Comparison of ENCODE assay signal across 1 cellular context in the genomic region with DNA sequence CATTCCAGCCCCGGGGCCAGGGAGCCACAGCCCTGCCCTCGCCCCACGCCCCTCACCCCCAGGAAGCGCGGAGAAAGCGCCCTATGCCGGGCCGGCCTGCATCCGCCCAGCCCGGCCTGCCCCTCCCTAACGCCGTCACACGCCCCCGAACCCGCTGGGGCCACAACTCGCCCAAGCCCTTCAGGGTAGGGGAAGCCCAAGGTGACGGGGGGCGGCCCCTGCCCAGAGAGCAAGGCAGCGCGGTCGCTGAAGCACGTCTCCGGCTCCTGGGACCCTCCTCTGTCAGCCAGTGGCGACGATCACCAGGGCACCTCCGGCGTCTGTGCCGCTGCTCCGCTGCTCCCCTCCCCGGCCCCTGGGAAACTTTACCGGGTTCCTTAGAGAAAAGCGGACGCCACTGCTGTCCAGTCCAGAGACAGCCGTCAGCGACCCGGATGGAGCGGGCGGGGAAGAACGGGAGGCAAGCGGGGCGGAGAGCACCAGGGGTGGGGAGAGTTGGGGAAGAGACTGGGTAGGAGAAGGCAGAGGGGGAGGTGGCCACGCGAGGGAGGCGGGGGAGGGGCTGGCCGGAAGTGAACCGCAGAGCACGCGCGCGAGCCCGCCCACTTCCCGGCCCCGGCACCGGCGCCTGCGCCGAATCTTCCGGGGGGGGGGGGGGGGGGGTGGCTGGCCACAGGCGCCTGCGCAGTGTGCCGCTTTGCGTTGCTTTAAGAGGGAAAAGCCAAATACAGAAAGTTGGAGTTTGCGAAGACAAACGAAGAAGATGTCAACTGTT.
A peak's percentile ranks its signal among the peaks of the same experiment; 100 is the strongest.
TF ChIP-seq lines count a peak whose summit lies in the region.

Gene HERC4, minus strand, starts transcription at position 509 of the 775 bp plus-strand sequence. CDS start 2,175 bp downstream, outside the sequence.

TF ChIP-seq in liver, 16 proteins besides CTCF, POLR2A, EP300 and RAD21 (continued from another document):
- peak; percentile 43 to 82 for TF ChIP-seq GABPA (IDR thresholded peaks at IDR 0.05 in 1 of 2, conservative IDR thresholded peaks at IDR 0.05 in 1 of 2)
- TF ChIP-seq MAX (IDR thresholded peaks at IDR 0.05): peak; percentile 32
- peak; percentile 79 for TF ChIP-seq YY1 (IDR thresholded peaks at IDR 0.05)
- peak in 1 of 2 donors; percentile 9 for TF ChIP-seq HNF4A (conservative IDR thresholded peaks at IDR 0.05)
- TF ChIP-seq, protein P1, sequence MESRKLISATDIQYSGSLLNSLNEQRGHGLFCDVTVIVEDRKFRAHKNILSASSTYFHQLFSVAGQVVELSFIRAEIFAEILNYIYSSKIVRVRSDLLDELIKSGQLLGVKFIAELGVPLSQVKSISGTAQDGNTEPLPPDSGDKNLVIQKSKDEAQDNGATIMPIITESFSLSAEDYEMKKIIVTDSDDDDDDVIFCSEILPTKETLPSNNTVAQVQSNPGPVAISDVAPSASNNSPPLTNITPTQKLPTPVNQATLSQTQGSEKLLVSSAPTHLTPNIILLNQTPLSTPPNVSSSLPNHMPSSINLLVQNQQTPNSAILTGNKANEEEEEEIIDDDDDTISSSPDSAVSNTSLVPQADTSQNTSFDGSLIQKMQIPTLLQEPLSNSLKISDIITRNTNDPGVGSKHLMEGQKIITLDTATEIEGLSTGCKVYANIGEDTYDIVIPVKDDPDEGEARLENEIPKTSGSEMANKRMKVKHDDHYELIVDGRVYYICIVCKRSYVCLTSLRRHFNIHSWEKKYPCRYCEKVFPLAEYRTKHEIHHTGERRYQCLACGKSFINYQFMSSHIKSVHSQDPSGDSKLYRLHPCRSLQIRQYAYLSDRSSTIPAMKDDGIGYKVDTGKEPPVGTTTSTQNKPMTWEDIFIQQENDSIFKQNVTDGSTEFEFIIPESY (IDR thresholded peaks at IDR 0.05): no peak
- no peak for TF ChIP-seq HNF4G (IDR thresholded peaks at IDR 0.05)
TF ChIP-seq in liver: peak in this region for 8.
